In genomic region chr12:109518820-109519665, GRCh38 we compare ENCODE assay signal across 8 cellular contexts. TPM values are rescaled to one million over a fixed set of nuclear protein-coding genes. Genes with fewer than 3 reads are reported as not detected.
DNase-seq lines count a peak whose midpoint lies in the region; ATAC-seq and TF ChIP-seq lines count a peak whose summit lies in the region.

No MANE protein-coding gene starts in this region.

- intact Hi-C loops in right cardiac atrium (cut with DNase I) = loop anchor here in 2 of 4 donors (1.0 to 10.0 kb wide), 3 partner anchors 56 to 256 kb away; partner anchors contain the start of genes MMAB (in 1 of the 2) and MVK (in 1 of the 2)

- peak overlapping the region; percentile 87 for H3K27ac ChIP-seq in right cardiac atrium (ENCODE audit: low read length)

- peaks cover 40% of the 10 kb centered on the region for H3K36me3 ChIP-seq in MG63

- H3K4me3 ChIP-seq in MG63 (no peak overlapping the region), right cardiac atrium (ENCODE audit: low read length) (no peak overlapping the region), retinal pigment epithelial cell (ENCODE audit: low read length) (no peak overlapping the region)

- WGBS in right cardiac atrium = 41% methylated on average over 11 of the region's 11 CpGs

- H3K9me3 ChIP-seq in MG63 (no peaks in the 10 kb centered on the region), right cardiac atrium (ENCODE audit: control insufficient read depth, low read length) (no peaks in the 10 kb centered on the region)

- peak; percentile 95 for TF ChIP-seq CTCF in retinal pigment epithelial cell (conservative IDR thresholded peaks at IDR 0.05; ENCODE audit: low read depth, low read length)

- ATAC-seq in right cardiac atrium (peak; percentile 64 to 86), HG03175 (IDR thresholded peaks at IDR 0.05; ENCODE audit: unreplicated experiment) (no peak), HG02852 (IDR thresholded peaks at IDR 0.05; ENCODE audit: unreplicated experiment) (no peak)

- H3K4me1 ChIP-seq in right cardiac atrium (ENCODE audit: control insufficient read depth, insufficient read depth, low read length) = peaks cover 4% of the 10 kb centered on the region

- H3K27me3 ChIP-seq in MG63 (no peaks in the 10 kb centered on the region), right cardiac atrium (ENCODE audit: control insufficient read depth, insufficient read depth) (no peaks in the 10 kb centered on the region)

- peak; percentile 85 for DNase-seq in Daoy (ENCODE audit: low read depth)
- peak; percentile 52 for DNase-seq in MG63
- DNase-seq in SKM-1 treated with dmso at 0.1 percent for 144 hours (lab: John Stamatoyannopoulos, UW; ENCODE audit: unreplicated experiment) = peak; percentile 1
- peak; percentile 50 for DNase-seq in amniotic stem cell (lab: John Stamatoyannopoulos, UW)
- DNase-seq in right cardiac atrium = peak; percentile 62 to 88 (median 76)
- peak; percentile 46 for DNase-seq in retinal pigment epithelial cell (ENCODE audit: low read depth)

RNA-seq across cellular contexts. Expression of gene UBE3B, which starts 41.6 kb away (rescaled TPM):
- total RNA-seq in Daoy (2014; rRNA removed; shearing (Covaris generic)) = 19.7 and 20.8 TPM in 2 replicates
- total RNA-seq in MG63 (2014; rRNA removed; shearing (Covaris generic); ENCODE audit: low replicate concordance) = 12.9 and 18.8 TPM in 2 replicates
- total RNA-seq in right cardiac atrium = 10 to 100 TPM; 39.9 to 53.2 (median 46.8) TPM
- 22.6 TPM for polyA plus RNA-seq in right cardiac atrium

RNA-seq across cellular contexts. Expression of gene KCTD10, which starts 41.9 kb away (rescaled TPM):
- 53.1 and 75.3 TPM in 2 replicates for total RNA-seq in Daoy (2014; rRNA removed; shearing (Covaris generic))
- 92.0 and 101 TPM in 2 replicates for total RNA-seq in MG63 (2014; rRNA removed; shearing (Covaris generic); ENCODE audit: low replicate concordance)
- total RNA-seq in right cardiac atrium = 10 to 100 TPM; 28.3 to 76.9 (median 32.9) TPM
- polyA plus RNA-seq in right cardiac atrium = 16.5 TPM

RNA-seq across cellular contexts. Expression of gene MMAB, which starts 54.3 kb away (rescaled TPM):
- total RNA-seq in Daoy (2014; rRNA removed; shearing (Covaris generic)) = 24.5 and 29.3 TPM in 2 replicates
- total RNA-seq in MG63 (2014; rRNA removed; shearing (Covaris generic); ENCODE audit: low replicate concordance) = 48.5 and 68.3 TPM in 2 replicates
- total RNA-seq in right cardiac atrium = 10 to 100 TPM; 37.0 to 50.7 (median 42.2) TPM
- polyA plus RNA-seq in right cardiac atrium = 46.9 TPM

RNA-seq across cellular contexts. Expression of gene MVK, which starts 54.6 kb away (rescaled TPM):
- total RNA-seq in Daoy (2014; rRNA removed; shearing (Covaris generic)) = 23.6 and 30.9 TPM in 2 replicates
- 16.3 and 29.8 TPM in 2 replicates for total RNA-seq in MG63 (2014; rRNA removed; shearing (Covaris generic); ENCODE audit: low replicate concordance)
- total RNA-seq in right cardiac atrium = 10 to 100 TPM in 1 of 4 donors, 1 to 10 TPM in 3; 5.8 to 10.2 (median 6.9) TPM
- 9.6 TPM for polyA plus RNA-seq in right cardiac atrium

Comparison
In these comparisons a context has a peak if more than half of its experiments do, and no peak if none do; other contexts are left out.
1. DNase-seq: peak in every context shown above with its lines; median percentile 85 in Daoy; 76 in right cardiac atrium; 52 in MG63; 50 in amniotic stem cell; 46 in retinal pigment epithelial cell; 1 in SKM-1 treated with dmso at 0.1 percent for 144 hours.
2. ATAC-seq: peak in right cardiac atrium (2 of 2); none in HG03175 (single experiment) and HG02852 (single experiment).